ENCODE assay signal across 11 cellular contexts in genomic region chr7:23529262-23529859, GRCh38. TPM values are rescaled to one million over a fixed set of nuclear protein-coding genes. Genes with fewer than 3 reads are reported as not detected.
A peak's percentile ranks its signal among the peaks of the same experiment; 100 is the strongest.
DNase-seq lines count a peak whose midpoint lies in the region; ATAC-seq, FAIRE-seq and TF ChIP-seq lines count a peak whose summit lies in the region.
"Had no signal": no experiment of that assay in that cellular context is flagged by ENCODE, and none has a peak within 500 bp of the region (broad histone marks: within the 10 kb centered on the region; RNA-seq: fewer than 3 reads in every experiment).

No MANE protein-coding gene starts in this region.

- H2AFZ ChIP-seq in astrocyte (ENCODE audit: low read depth, low read length), result no peak overlapping the region

- H3K4me3 ChIP-seq in AG04450 (ENCODE audit: low read depth, low read length), result peak overlapping the region; percentile 99
- peak overlapping the region; percentile 98 for H3K4me3 ChIP-seq in HAP-1
- H3K4me3 ChIP-seq in astrocyte (ENCODE audit: insufficient read depth, low read depth, low read length), result peak overlapping the region; percentile 96
- H3K4me3 ChIP-seq in lung, result no peak overlapping the region
- no peak overlapping the region for H3K4me3 ChIP-seq in H7 (ENCODE audit: insufficient read depth, low read depth, low read length)

- H3K9ac ChIP-seq in astrocyte (ENCODE audit: low read length), result peak overlapping the region; percentile 99

- H3K36me3 Mint-ChIP-seq in astrocyte (ENCODE audit: low read depth, unreplicated experiment), result peaks cover 1% of the 10 kb centered on the region

- peaks cover 37% of the 10 kb centered on the region for H3K4me1 ChIP-seq in HAP-1
- H3K4me1 ChIP-seq in astrocyte (ENCODE audit: insufficient read depth, low read length), result peaks cover 10% of the 10 kb centered on the region
- H3K4me1 ChIP-seq in lung (ENCODE audit: control insufficient read depth in 2 of 2, insufficient read depth in 2 of 2, low read length in 2 of 2), result peaks cover 5 to 14% of the 10 kb centered on the region in 2 donors

- H4K20me1 ChIP-seq in astrocyte (ENCODE audit: insufficient read depth, low read length), result peaks cover 71% of the 10 kb centered on the region

- peak overlapping the region; percentile 91 for H3K4me2 ChIP-seq in astrocyte (ENCODE audit: low read length)

- H3K79me2 ChIP-seq in astrocyte (ENCODE audit: insufficient read depth, low read length), result peaks cover 75% of the 10 kb centered on the region

- CTCF ChIA-PET in AG04450 (lab: Charles Lee), result interaction anchor here (0.6 to 1.8 kb wide), 7 partner anchors 10 to 267 kb away, joined by 3 to 11 read pairs (median 4); no protein-coding TSS in a partner anchor

- no peak for FAIRE-seq in astrocyte (lab: Jason Lieb, UNC)

- H3K27ac ChIP-seq in AG04450 (ENCODE audit: low read depth, low read length) (no peak overlapping the region), astrocyte (ENCODE audit: low read depth, low read length) (no peak overlapping the region), lung (ENCODE audit: low read depth in 1 of 2, low read length in 1 of 2) (no peak overlapping the region)

- no peak overlapping the region for H3K27ac Mint-ChIP-seq in astrocyte (ENCODE audit: unreplicated experiment)

- H3K9me3 ChIP-seq in AG04450 (ENCODE audit: control insufficient read depth, insufficient read depth, low read length), result no peaks in the 10 kb centered on the region; the same call in 1 of the 2 replicates
- no peaks in the 10 kb centered on the region for H3K9me3 ChIP-seq in HAP-1
- no peaks in the 10 kb centered on the region for H3K9me3 ChIP-seq in astrocyte (ENCODE audit: insufficient read depth, low read depth, low read length)
- H3K9me3 ChIP-seq in lung (ENCODE audit: control insufficient read depth in 2 of 2, insufficient read depth in 1 of 2, low read length in 1 of 2), result no peaks in the 10 kb centered on the region

- ATAC-seq in lung (ENCODE audit: insufficient read depth, low FRiP score) (no peak), GM18870 (IDR thresholded peaks at IDR 0.05; ENCODE audit: unreplicated experiment) (no peak)
- ATAC-seq: left ventricle myocardium superior had no signal

- H3K27me3 Mint-ChIP-seq in astrocyte (ENCODE audit: low read depth, unreplicated experiment), result no peaks in the 10 kb centered on the region

- peak overlapping the region; percentile 98 for H3K4me3 Mint-ChIP-seq in astrocyte (ENCODE audit: unreplicated experiment)

- H3K36me3 ChIP-seq in HAP-1 (replicated peaks) (peaks cover 27% of the 10 kb centered on the region), astrocyte (ENCODE audit: insufficient read depth, low read length) (no peaks in the 10 kb centered on the region), lung (ENCODE audit: control insufficient read depth in 2 of 2, insufficient read depth in 2 of 2, low read length in 2 of 2) (no peaks in the 10 kb centered on the region), H7 (replicated peaks; ENCODE audit: control insufficient read depth, insufficient read depth, low read length) (no peaks in the 10 kb centered on the region)

- DNase-seq in AG04450 (ENCODE audit: low read depth, low spot score) (no peak), HAP-1 (ENCODE audit: low spot score in 2 of 2) (peak in 1 of 2 experiments; percentile 11), astrocyte (ENCODE audit: low read depth) (no peak), lung (ENCODE audit: low spot score) (peak; percentile 27), H7 (no peak), HT-29 (ENCODE audit: low spot score) (no peak), NCI-H146 treated with DMSO at 0.1 percent for 48 hours (lab: John Stamatoyannopoulos, UW; ENCODE audit: unreplicated experiment) (no peak)
- DNase-seq: GF-D8, left ventricle myocardium superior, SHP77 treated with DMSO at 0.1 percent for 48 hours had no signal

- peaks cover 29% of the 10 kb centered on the region for H3K4me1 Mint-ChIP-seq in astrocyte (ENCODE audit: low read depth, unreplicated experiment)

- in situ Hi-C loops in HAP-1 (cut with MboI; ENCODE audit: low sequenced_read_pairs), result no loop called here

- no peaks in the 10 kb centered on the region for H3K9me3 Mint-ChIP-seq in astrocyte (ENCODE audit: unreplicated experiment)

- H3K27me3 ChIP-seq in AG04450 (ENCODE audit: control insufficient read depth, insufficient read depth, low read length) (no peaks in the 10 kb centered on the region), HAP-1 (ENCODE audit: low read depth) (no peaks in the 10 kb centered on the region), astrocyte (ENCODE audit: insufficient read depth, low read length) (no peaks in the 10 kb centered on the region), lung (ENCODE audit: control insufficient read depth, insufficient read depth) (no peaks in the 10 kb centered on the region), H7 (ENCODE audit: control insufficient read depth, insufficient read depth, low read length) (no peaks in the 10 kb centered on the region)

- POLR2A ChIA-PET in AG04450 (lab: Yijun Ruan, JAX), result interaction anchor here (0.6 to 1.2 kb wide), 2 partner anchors 18 to 51 kb away, joined by 3 to 6 read pairs; no protein-coding TSS in a partner anchor

- TF ChIP-seq CTCF in AG04450 (IDR thresholded peaks at IDR 0.05; ENCODE audit: low read depth, low read length), result no peak
- TF ChIP-seq CTCF in astrocyte (IDR thresholded peaks at IDR 0.05; ENCODE audit: insufficient read depth, low read depth, low read length), result no peak
- TF ChIP-seq CTCF in lung (IDR thresholded peaks at IDR 0.05; ENCODE audit: control extremely low read depth, extremely low read depth), result no peak

- 78 to 87% methylated on average over 18 of the region's 18 CpGs for WGBS in lung, 2 donors

RNA-seq across cellular contexts. Expression of gene TRA2A, which starts 2.4 kb away (rescaled TPM):
- polyA plus RNA-seq in AG04450 (2011; rRNA removed) (64.6 and 78.8 TPM in 2 replicates), lung (10 to 100 TPM; 46.3 to 95.3 TPM)
- 76.4 and 81.8 TPM in 2 replicates for polyA minus RNA-seq in AG04450 (2011; rRNA and poly(A)+ RNA removed)
- total RNA-seq in astrocyte (72.4 and 86.0 TPM in 2 replicates), lung (10 to 100 TPM; 69.5 to 99.0 TPM)
- total RNA-seq in H7 (2014; rRNA removed; shearing (Covaris generic)), result 23.2 and 24.9 TPM in 2 replicates
- total RNA-seq in HT-29 (2014; rRNA removed; shearing (Covaris generic)), result 31.0 and 45.1 TPM in 2 replicates

RNA-seq across cellular contexts. Expression of gene IGF2BP3, which starts 59.1 kb away (rescaled TPM):
- 78.5 and 98.2 TPM in 2 replicates for polyA plus RNA-seq in AG04450 (2011; rRNA removed)
- polyA minus RNA-seq in AG04450 (2011; rRNA and poly(A)+ RNA removed), result 97.8 and 99.9 TPM in 2 replicates
- 69.9 and 79.5 TPM in 2 replicates for total RNA-seq in astrocyte
- total RNA-seq in lung, result 10 to 100 TPM in 1 of 2 donors, under 1 TPM in 1; 0.80 to 60.2 TPM
- 1 to 10 TPM in 1 of 2 donors, under 1 TPM in 1; 0.18 to 2.2 TPM for polyA plus RNA-seq in lung
- 75.6 and 108 TPM in 2 replicates for total RNA-seq in H7 (2014; rRNA removed; shearing (Covaris generic))
- total RNA-seq in HT-29 (2014; rRNA removed; shearing (Covaris generic)), result 30.0 and 44.0 TPM in 2 replicates
- total RNA-seq: left ventricle myocardium superior had no signal

Comparison
In these comparisons a context has a peak if more than half of its experiments do, and no peak if none do; other contexts are left out.
1. H3K4me3 ChIP-seq: peak in AG04450 (single experiment), HAP-1 (single experiment) and astrocyte (single experiment); none in lung (single experiment) and H7 (single experiment).